Comparison of ENCODE assay signal across 7 cellular contexts in genomic region chr14:55191881-55192616, GRCh38. TPM values are rescaled to one million over a fixed set of nuclear protein-coding genes. Genes with fewer than 3 reads are reported as not detected.
DNase-seq lines count a peak whose midpoint lies in the region; ATAC-seq and TF ChIP-seq lines count a peak whose summit lies in the region.

No MANE protein-coding gene starts in this region.

- no peak overlapping the region for H3K27ac ChIP-seq in HUES64 (ENCODE audit: low read depth, low read length)

- no peaks in the 10 kb centered on the region for H3K27me3 Mint-ChIP-seq in central memory CD8-positive, alpha-beta T cell
- no peaks in the 10 kb centered on the region for H3K27me3 Mint-ChIP-seq in natural killer cell (ENCODE audit: low read depth in 2 of 2)

- no peak overlapping the region for H3K9ac ChIP-seq in HUES64 (ENCODE audit: low read depth, low read length)

- peak overlapping the region; percentile 79 for H3K4me3 ChIP-seq in HUES64 (ENCODE audit: low read length)

- 54% methylated on average over 14 of the region's 16 CpGs for WGBS in HUES64

- peak overlapping the region; percentile 17 for H3K27ac Mint-ChIP-seq in central memory CD8-positive, alpha-beta T cell (ENCODE audit: low read depth)
- peak overlapping the region; percentile 60 to 86 for H3K27ac Mint-ChIP-seq in natural killer cell

- H3K4me3 Mint-ChIP-seq in central memory CD8-positive, alpha-beta T cell = peak overlapping the region; percentile 91
- H3K4me3 Mint-ChIP-seq in natural killer cell = peak overlapping the region; percentile 89

- intact Hi-C loops in natural killer cell (cut with micrococcal nuclease) = no loop called here

- H3K4me1 Mint-ChIP-seq in central memory CD8-positive, alpha-beta T cell = peaks cover 14% of the 10 kb centered on the region
- H3K4me1 Mint-ChIP-seq in natural killer cell = peaks cover 16 to 21% of the 10 kb centered on the region in 2 donors

- no peak for DNase-seq in central memory CD8-positive, alpha-beta T cell (ENCODE audit: low spot score in 2 of 2)
- DNase-seq in natural killer cell = no peak

- H3K9me3 Mint-ChIP-seq in central memory CD8-positive, alpha-beta T cell = no peaks in the 10 kb centered on the region
- no peaks in the 10 kb centered on the region for H3K9me3 Mint-ChIP-seq in natural killer cell

- TF ChIP-seq CTCF in natural killer cell (IDR thresholded peaks at IDR 0.05) = no peak

- no peaks in the 10 kb centered on the region for H3K9me3 ChIP-seq in HUES64 (ENCODE audit: insufficient read depth, low read depth, low read length)

- H3K27me3 ChIP-seq in HUES64 (ENCODE audit: insufficient read depth, low read length) = no peaks in the 10 kb centered on the region

- H3K36me3 Mint-ChIP-seq in central memory CD8-positive, alpha-beta T cell (ENCODE audit: insufficient read depth) = peaks cover 4% of the 10 kb centered on the region
- H3K36me3 Mint-ChIP-seq in natural killer cell = no peaks in the 10 kb centered on the region

- ATAC-seq in GM19023 (IDR thresholded peaks at IDR 0.05; ENCODE audit: unreplicated experiment) (peak; percentile 34), natural killer cell (no peak), HG03039 (IDR thresholded peaks at IDR 0.05; ENCODE audit: unreplicated experiment) (no peak), GM21723 (IDR thresholded peaks at IDR 0.05; ENCODE audit: unreplicated experiment) (no peak), HG03439 (IDR thresholded peaks at IDR 0.05; ENCODE audit: unreplicated experiment) (no peak)
- peak; percentile 17 for ATAC-seq in central memory CD8-positive, alpha-beta T cell (replicated peaks; ENCODE audit: extremely low read depth, poor library complexity, severe bottlenecking)

- H3K36me3 ChIP-seq in HUES64 (ENCODE audit: insufficient read depth, low read length) = peaks cover 21% of the 10 kb centered on the region

- peaks cover 16% of the 10 kb centered on the region for H3K4me1 ChIP-seq in HUES64 (ENCODE audit: insufficient read depth, low read length)

RNA-seq across cellular contexts. Expression of gene DLGAP5, which starts 0.7 kb away (rescaled TPM):
- polyA plus RNA-seq in HUES64 (2013, experiment 1 of 2) = 73.6 TPM
- polyA plus RNA-seq in HUES64 (2013, experiment 2 of 2) = 88.2 TPM
- 1 to 10 TPM in 1 of 3 donors, under 1 TPM in 2; 0.15 to 1.9 (median 0.54) TPM for total RNA-seq in natural killer cell

Comparison
In these comparisons a context has a peak if more than half of its experiments do, and no peak if none do; other contexts are left out.
1. ATAC-seq: peak in GM19023 (single experiment) and central memory CD8-positive, alpha-beta T cell (single experiment); none in natural killer cell (0 of 3), HG03039 (single experiment), GM21723 (single experiment) and HG03439 (single experiment).